In the genomic region with DNA sequence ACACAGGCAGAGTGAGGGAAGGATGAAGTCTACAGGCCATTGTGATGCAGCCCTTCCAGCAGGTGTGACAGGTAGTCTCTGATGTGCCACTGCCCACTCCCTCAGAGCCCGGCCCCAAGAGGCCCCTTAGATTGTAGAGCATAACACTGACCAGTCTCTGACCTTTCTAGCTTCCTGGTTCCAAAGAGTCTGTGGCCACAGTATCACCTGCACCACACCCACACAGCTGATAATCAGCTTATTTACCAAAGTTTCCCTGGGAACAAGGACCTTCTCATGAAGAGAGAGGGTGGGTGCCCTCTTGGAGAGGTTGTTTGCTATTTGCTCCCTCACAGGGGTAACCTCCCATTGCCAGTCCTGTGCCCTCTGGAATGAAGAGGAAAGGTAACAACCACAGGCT, we compare ENCODE assay signal across 19 cellular contexts. TPM values are rescaled to one million over a fixed set of nuclear protein-coding genes. Genes with fewer than 3 reads are reported as not detected.
DNase-seq lines count a peak whose midpoint lies in the region; TF ChIP-seq lines count a peak whose summit lies in the region.
"Had no signal": no experiment of that assay in that cellular context is flagged by ENCODE, and none has a peak within 500 bp of the region (broad histone marks: within the 10 kb centered on the region; RNA-seq: fewer than 3 reads in every experiment).

No MANE protein-coding gene starts in this region.

- H3K27ac Mint-ChIP-seq in Calu3 (ENCODE audit: unreplicated experiment) (peak overlapping the region; percentile 21), progenitor cell of endocrine pancreas (peak overlapping the region; percentile 49)
- no peak overlapping the region for H3K27ac Mint-ChIP-seq in activated naive CD4-positive, alpha-beta T cell treated with anti-CD3 and anti-CD28 coated beads, Interleukin-2, amount 10 ng/mL, durations not matched to agents 7 days and 5 days

- CTCF ChIA-PET in Calu3 (lab: Charles Lee) = no interaction called here
- CTCF ChIA-PET in activated naive CD4-positive, alpha-beta T cell treated with anti-CD3 and anti-CD28 coated beads, Interleukin-2, amount 10 ng/mL, durations not matched to agents 7 days and 5 days (lab: Charles Lee) = no interaction called here

- no peaks in the 10 kb centered on the region for H3K36me3 Mint-ChIP-seq in Calu3 (ENCODE audit: insufficient read depth, unreplicated experiment)
- H3K36me3 Mint-ChIP-seq in progenitor cell of endocrine pancreas (ENCODE audit: insufficient read depth) = peaks cover 4% of the 10 kb centered on the region
- H3K36me3 Mint-ChIP-seq in activated naive CD4-positive, alpha-beta T cell treated with anti-CD3 and anti-CD28 coated beads, Interleukin-2, amount 10 ng/mL, durations not matched to agents 7 days and 5 days = no peaks in the 10 kb centered on the region

- no peaks in the 10 kb centered on the region for H3K27me3 ChIP-seq in SJCRH30
- H3K27me3 ChIP-seq: BE2C, Peyer's patch had no signal

- no TSS peak for BruUV-seq in Calu3 (replicated peaks; lab: Mats Ljungman, UMichigan)

- H3K27me3 Mint-ChIP-seq in Calu3 (ENCODE audit: unreplicated experiment) = no peaks in the 10 kb centered on the region
- no peaks in the 10 kb centered on the region for H3K27me3 Mint-ChIP-seq in progenitor cell of endocrine pancreas
- H3K27me3 Mint-ChIP-seq in activated naive CD4-positive, alpha-beta T cell treated with anti-CD3 and anti-CD28 coated beads, Interleukin-2, amount 10 ng/mL, durations not matched to agents 7 days and 5 days = peaks cover 6% of the 10 kb centered on the region

- no peaks in the 10 kb centered on the region for H3K9me3 ChIP-seq in SJCRH30 (replicated peaks)
- H3K9me3 ChIP-seq: A549, BE2C, Peyer's patch had no signal

- H3K4me3 Mint-ChIP-seq in Calu3 (ENCODE audit: low read depth, unreplicated experiment) (peak overlapping the region; percentile 3), progenitor cell of endocrine pancreas (ENCODE audit: low read depth) (no peak overlapping the region)
- no peak overlapping the region for H3K4me3 Mint-ChIP-seq in activated naive CD4-positive, alpha-beta T cell treated with anti-CD3 and anti-CD28 coated beads, Interleukin-2, amount 10 ng/mL, durations not matched to agents 7 days and 5 days

- DNase-seq in Calu3 (peak; percentile 46), HuH-7 (ENCODE audit: low spot score) (peak; percentile 21), kidney tubule cell (ENCODE audit: low spot score) (peak; percentile 5), progenitor cell of endocrine pancreas (ENCODE audit: low spot score, unreplicated experiment) (no peak), SJCRH30 (no peak), DMS53 (lab: John Stamatoyannopoulos, UW) (no peak), HuH-7.5 (ENCODE audit: low spot score) (no peak)
- no peak for DNase-seq in activated naive CD4-positive, alpha-beta T cell treated with anti-CD3 and anti-CD28 coated beads, Interleukin-2, amount 10 ng/mL, durations not matched to agents 7 days and 5 days
- DNase-seq: BE2C, DND-41, GOT3, HCEC 1CT, Kasumi-1, NCI-H1417, NCI-H187 treated with DMSO at 0.1 percent for 48 hours, NCI-H69, Peyer's patch had no signal

- H3K9me3 Mint-ChIP-seq in Calu3 (ENCODE audit: low read depth, unreplicated experiment) = no peaks in the 10 kb centered on the region
- H3K9me3 Mint-ChIP-seq in progenitor cell of endocrine pancreas (ENCODE audit: low read depth) = peaks cover 10% of the 10 kb centered on the region
- H3K9me3 Mint-ChIP-seq in activated naive CD4-positive, alpha-beta T cell treated with anti-CD3 and anti-CD28 coated beads, Interleukin-2, amount 10 ng/mL, durations not matched to agents 7 days and 5 days = peaks cover 3% of the 10 kb centered on the region

- no peaks in the 10 kb centered on the region for H3K4me1 ChIP-seq in SJCRH30
- H3K4me1 ChIP-seq: A549, BE2C, Peyer's patch had no signal

- no peak for TF ChIP-seq CTCF in Calu3 (IDR thresholded peaks at IDR 0.05; ENCODE audit: unreplicated experiment)
- TF ChIP-seq CTCF in progenitor cell of endocrine pancreas (IDR thresholded peaks at IDR 0.05; ENCODE audit: unreplicated experiment) = no peak

- no peaks in the 10 kb centered on the region for H3K36me3 ChIP-seq in SJCRH30
- H3K36me3 ChIP-seq: BE2C, Peyer's patch had no signal

- intact Hi-C loops in Calu3 (cut with micrococcal nuclease; ENCODE audit: unreplicated experiment) = no loop called here

- H3K4me1 Mint-ChIP-seq in Calu3 (ENCODE audit: low read depth, unreplicated experiment) (peaks cover 21% of the 10 kb centered on the region), progenitor cell of endocrine pancreas (ENCODE audit: low read depth) (peaks cover 13% of the 10 kb centered on the region)
- no peaks in the 10 kb centered on the region for H3K4me1 Mint-ChIP-seq in activated naive CD4-positive, alpha-beta T cell treated with anti-CD3 and anti-CD28 coated beads, Interleukin-2, amount 10 ng/mL, durations not matched to agents 7 days and 5 days

- H3K27ac ChIP-seq in SJCRH30 = no peak overlapping the region
- H3K27ac ChIP-seq: A549, Peyer's patch had no signal

- H3K4me3 ChIP-seq in SJCRH30 = no peak overlapping the region
- H3K4me3 ChIP-seq: A549, GM12878, Peyer's patch had no signal

RNA-seq across cellular contexts. Expression of a gene that starts 11.0 kb away (rescaled TPM):
- total RNA-seq in Calu3 (2022) (7.6 and 10.0 TPM in 2 replicates), progenitor cell of endocrine pancreas (7.5 and 8.4 TPM in 2 replicates)
- total RNA-seq in SJCRH30 (2014; rRNA removed; shearing (Covaris generic)) = 0.43 and 0.58 TPM in 2 replicates

RNA-seq across cellular contexts. Expression of a gene that starts 17.8 kb away (rescaled TPM):
- total RNA-seq in Calu3 (2022) (964 and 1,043 TPM in 2 replicates), progenitor cell of endocrine pancreas (2,142 and 2,210 TPM in 2 replicates)
- total RNA-seq in SJCRH30 (2014; rRNA removed; shearing (Covaris generic)) = 3,128 and 3,464 TPM in 2 replicates

Comparison
In these comparisons a context has a peak if more than half of its experiments do, and no peak if none do; other contexts are left out.
1. DNase-seq: peak in Calu3 (single experiment), HuH-7 (single experiment) and kidney tubule cell (single experiment); none in progenitor cell of endocrine pancreas (single experiment), activated naive CD4-positive, alpha-beta T cell treated with anti-CD3 and anti-CD28 coated beads, Interleukin-2, amount 10 ng/mL, durations not matched to agents 7 days and 5 days (single experiment), SJCRH30 (0 of 2), DMS53 (single experiment) and HuH-7.5 (single experiment).